Comparison of ENCODE assay signal across 23 cellular contexts in genomic region chr4:41199788-41200187, GRCh38. TPM values are rescaled to one million over a fixed set of nuclear protein-coding genes. Genes with fewer than 3 reads are reported as not detected.
"Had no signal": no experiment of that assay in that cellular context is flagged by ENCODE, and none has a peak within 500 bp of the region (broad histone marks: within the 10 kb centered on the region; RNA-seq: fewer than 3 reads in every experiment).

No MANE protein-coding gene starts in this region.

- H3K4me1 Mint-ChIP-seq: activated CD4-positive, alpha-beta memory T cell treated with anti-CD3 and anti-CD28 coated beads, Interleukin-2, amount 10 ng/mL, durations not matched to agents 7 days and 5 days; activated naive CD4-positive, alpha-beta T cell treated with anti-CD3 and anti-CD28 coated beads, Interleukin-2, amount 50 U/mL, for 24 hours had no signal

- H3K27ac ChIP-seq: esophagus muscularis mucosa, gastrocnemius medialis, neutrophil, ovary, psoas muscle, right atrium auricular region, stomach, testis, vagina had no signal

- H3K4me3 ChIP-seq: esophagus muscularis mucosa, gastrocnemius medialis, ovary, psoas muscle, right atrium auricular region, stomach, testis, vagina had no signal

- H3K36me3 Mint-ChIP-seq: activated naive CD4-positive, alpha-beta T cell treated with anti-CD3 and anti-CD28 coated beads, Interleukin-2, amount 50 U/mL, for 24 hours had no signal

- H3K36me3 ChIP-seq: esophagus muscularis mucosa, gastrocnemius medialis, neutrophil, ovary, right atrium auricular region, stomach, vagina had no signal

- DNase-seq: activated CD4-positive, alpha-beta memory T cell treated with anti-CD3 and anti-CD28 coated beads, Interleukin-2, amount 10 ng/mL, durations not matched to agents 7 days and 5 days; activated CD4-positive, alpha-beta T cell treated with anti-CD3 and anti-CD28 coated beads for 48 hours; activated gamma-delta T cell treated with Interleukin-2 at 50 U/mL for 16 hours; anterior cingulate cortex; effector memory CD4-positive, alpha-beta T cell; gastrocnemius medialis; hypothalamus; left ventricle myocardium superior; midbrain; ovary; psoas muscle; stimulated activated CD4-positive, alpha-beta T cell treated with anti-CD3 and anti-CD28 coated beads, Interleukin-1b, Interleukin-23, amount 100 ng/mL, for 48 hours; stomach; testis had no signal

- ATAC-seq: gastrocnemius medialis, left ventricle myocardium superior, psoas muscle had no signal

- H3K27me3 ChIP-seq: esophagus muscularis mucosa, gastrocnemius medialis, ovary, right atrium auricular region, stomach, testis, vagina had no signal

- H3K4me3 Mint-ChIP-seq: activated CD4-positive, alpha-beta memory T cell treated with anti-CD3 and anti-CD28 coated beads, Interleukin-2, amount 10 ng/mL, durations not matched to agents 7 days and 5 days; activated naive CD4-positive, alpha-beta T cell treated with anti-CD3 and anti-CD28 coated beads, Interleukin-2, amount 50 U/mL, for 24 hours; activated T-helper 1 cell treated with anti-CD3 and anti-CD28 coated beads, Interleukin-12 subunit alpha, Interleukin-12 subunit beta, Interleukin-2, Interleukin-4 antibody, amounts not matched to agents 30 ng/mL and 10 ng/mL and 1 ng/mL, durations not matched to agents 14 hours and 24 hours and 36 hours; brain; dendritic cell treated with granulocyte-macrophage colony-stimulating factor and Interleukin-4, amounts not matched to agents 40 ng/mL and 50 ng/mL, for 4 days; nephron had no signal

- H3K9me3 ChIP-seq: esophagus muscularis mucosa, gastrocnemius medialis, neutrophil, ovary, psoas muscle, right atrium auricular region, stomach, testis, vagina had no signal

- H3K9me3 Mint-ChIP-seq: activated CD4-positive, alpha-beta memory T cell treated with anti-CD3 and anti-CD28 coated beads, Interleukin-2, amount 10 ng/mL, durations not matched to agents 7 days and 5 days; activated naive CD4-positive, alpha-beta T cell treated with anti-CD3 and anti-CD28 coated beads, Interleukin-2, amount 50 U/mL, for 24 hours; activated T-helper 1 cell treated with anti-CD3 and anti-CD28 coated beads, Interleukin-12 subunit alpha, Interleukin-12 subunit beta, Interleukin-2, Interleukin-4 antibody, amounts not matched to agents 30 ng/mL and 10 ng/mL and 1 ng/mL, durations not matched to agents 14 hours and 24 hours and 36 hours; dendritic cell treated with granulocyte-macrophage colony-stimulating factor and Interleukin-4, amounts not matched to agents 40 ng/mL and 50 ng/mL, for 4 days; nephron had no signal

- H3K27me3 Mint-ChIP-seq: brain; dendritic cell treated with granulocyte-macrophage colony-stimulating factor and Interleukin-4, amounts not matched to agents 40 ng/mL and 50 ng/mL, for 4 days had no signal

- H3K27ac Mint-ChIP-seq: activated CD4-positive, alpha-beta memory T cell treated with anti-CD3 and anti-CD28 coated beads, Interleukin-2, amount 10 ng/mL, durations not matched to agents 7 days and 5 days; activated naive CD4-positive, alpha-beta T cell treated with anti-CD3 and anti-CD28 coated beads, Interleukin-2, amount 50 U/mL, for 24 hours; activated T-helper 1 cell treated with anti-CD3 and anti-CD28 coated beads, Interleukin-12 subunit alpha, Interleukin-12 subunit beta, Interleukin-2, Interleukin-4 antibody, amounts not matched to agents 30 ng/mL and 10 ng/mL and 1 ng/mL, durations not matched to agents 14 hours and 24 hours and 36 hours; brain; dendritic cell treated with granulocyte-macrophage colony-stimulating factor and Interleukin-4, amounts not matched to agents 40 ng/mL and 50 ng/mL, for 4 days; nephron had no signal

RNA-seq across cellular contexts. Expression of gene UCHL1, which starts 56.9 kb away (rescaled TPM):
- total RNA-seq: activated CD4-positive, alpha-beta memory T cell treated with anti-CD3 and anti-CD28 coated beads, Interleukin-2, amount 10 ng/mL, durations not matched to agents 7 days and 5 days had no signal
